ENCODE assay signal across 12 cellular contexts in the genomic region with DNA sequence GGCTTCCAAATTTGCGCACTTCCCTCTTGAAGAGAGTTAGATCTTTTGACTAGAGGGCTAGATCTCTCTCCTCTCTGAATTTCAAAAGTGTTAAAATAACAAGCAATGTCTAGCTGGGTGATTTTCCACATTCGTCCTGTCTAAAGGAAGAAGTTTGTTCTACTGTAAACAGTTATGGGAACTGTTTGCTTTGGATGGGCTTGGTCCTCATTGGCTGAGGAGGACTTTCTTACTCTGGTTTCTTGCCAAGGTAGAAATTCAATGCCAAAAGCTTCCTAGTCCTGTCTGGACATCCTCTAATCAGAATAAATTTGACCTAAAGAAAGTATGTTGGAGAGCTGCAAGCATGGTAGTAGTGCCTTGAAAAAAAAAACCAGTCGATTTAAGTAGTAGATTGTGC. TPM values are rescaled to one million over a fixed set of nuclear protein-coding genes. Genes with fewer than 3 reads are reported as not detected.
DNase-seq lines count a peak whose midpoint lies in the region; ATAC-seq and TF ChIP-seq lines count a peak whose summit lies in the region.
"Had no signal": no experiment of that assay in that cellular context is flagged by ENCODE, and none has a peak within 500 bp of the region (broad histone marks: within the 10 kb centered on the region; RNA-seq: fewer than 3 reads in every experiment).

No MANE protein-coding gene starts in this region.

- H3K9ac ChIP-seq in mucosa of stomach (ENCODE audit: low read length), result no peak overlapping the region

- peaks cover 62% of the 10 kb centered on the region for H3K4me1 ChIP-seq in RWPE2 (ENCODE audit: insufficient read depth, poor library complexity, severe bottlenecking)
- peaks cover 86% of the 10 kb centered on the region for H3K4me1 ChIP-seq in mucosa of stomach (ENCODE audit: control insufficient read depth, insufficient read depth, low read length)

- H3K27me3 ChIP-seq in RWPE2 (ENCODE audit: insufficient read depth, poor library complexity, severe bottlenecking), result no peaks in the 10 kb centered on the region
- no peaks in the 10 kb centered on the region for H3K27me3 ChIP-seq in mucosa of stomach (ENCODE audit: control insufficient read depth, insufficient read depth, low read length)

- H3K36me3 ChIP-seq in RWPE2 (ENCODE audit: low read depth), result no peaks in the 10 kb centered on the region
- no peaks in the 10 kb centered on the region for H3K36me3 ChIP-seq in mucosa of stomach (ENCODE audit: control insufficient read depth, insufficient read depth, low read length)

- DNase-seq in RWPE2 (ENCODE audit: low spot score) (no peak), fibroblast of the aortic adventitia (ENCODE audit: low read depth) (peak; percentile 75), GM13977 (ENCODE audit: low spot score) (no peak), DMS153 (lab: John Stamatoyannopoulos, UW) (no peak), hepatic stellate cell (ENCODE audit: low spot score) (no peak), NCI-H2081 treated with DMSO at 0.1 percent for 48 hours (lab: John Stamatoyannopoulos, UW) (no peak)
- DNase-seq: activated effector memory CD4-positive, alpha-beta T cell treated with anti-CD3 and anti-CD28 coated beads, Interleukin-2, amount 50 U/mL, for 16 hours; central memory CD4-positive, alpha-beta T cell; naive thymus-derived CD8-positive, alpha-beta T cell; T-helper 17 cell had no signal

- TF ChIP-seq CTCF in 22Rv1 (IDR thresholded peaks at IDR 0.05) (no peak), RWPE2 (IDR thresholded peaks at IDR 0.05; ENCODE audit: poor library complexity, severe bottlenecking) (no peak), fibroblast of the aortic adventitia (IDR thresholded peaks at IDR 0.05; ENCODE audit: insufficient read depth, low read length) (no peak), GM13977 (IDR thresholded peaks at IDR 0.05; ENCODE audit: extremely low read depth, insufficient read depth, missing control alignments) (no peak)

- in situ Hi-C loops in GM13977 (cut with MboI; ENCODE audit: low pct_unique_long_range_greater_than_20kb, low sequenced_read_pairs, unreplicated experiment), result no loop called here

- no peak for ATAC-seq in RWPE2 (ENCODE audit: low read depth)
- ATAC-seq: naive thymus-derived CD8-positive, alpha-beta T cell; T-helper 17 cell had no signal

- H3K4me3 ChIP-seq in RWPE2 (ENCODE audit: severe bottlenecking) (no peak overlapping the region), fibroblast of the aortic adventitia (ENCODE audit: low read depth, low read length) (no peak overlapping the region), mucosa of stomach (ENCODE audit: low read length) (peak overlapping the region; percentile 16)

- H3K9me3 ChIP-seq in RWPE2 (ENCODE audit: severe bottlenecking) (peaks cover 3% of the 10 kb centered on the region), mucosa of stomach (ENCODE audit: control insufficient read depth, low read length) (no peaks in the 10 kb centered on the region)

- H3K27ac ChIP-seq in 22Rv1 (peak overlapping the region; percentile 70), RWPE2 (ENCODE audit: poor library complexity, severe bottlenecking) (peak overlapping the region; percentile 64)

RNA-seq across cellular contexts. Expression of gene RAPH1, which starts 47.4 kb away (rescaled TPM):
- total RNA-seq in fibroblast of the aortic adventitia (ENCODE audit: low replicate concordance), result 16.5 and 18.8 TPM in 2 replicates
